1 cellular context compared by ENCODE assay signal in genomic region chr20:22533823-22534751, GRCh38.
A peak's percentile ranks its signal among the peaks of the same experiment; 100 is the strongest.
TF ChIP-seq lines count a peak whose summit lies in the region.

No MANE protein-coding gene starts in this region.

TF ChIP-seq in HepG2, 621 proteins besides CTCF, POLR2A, EP300 and RAD21 (continued from another document and continues in another):
- TF ChIP-seq HIC2 (CRISPR knock-in tag; IDR thresholded peaks at IDR 0.05; ENCODE audit: low read depth): peak; percentile 93
- no peak for TF ChIP-seq CEBPB (IDR thresholded peaks at IDR 0.05; ENCODE audit: borderline replicate concordance, low read depth, low read length)
- TF ChIP-seq ZNF101 (CRISPR knock-in tag; IDR thresholded peaks at IDR 0.05; ENCODE audit: borderline replicate concordance, low read depth): peak; percentile 98; the same call in 1 of the 2 replicates
- TF ChIP-seq XBP1 (CRISPR knock-in tag; IDR thresholded peaks at IDR 0.05): peak; percentile 89; the same call in 1 of the 2 replicates
- peak; percentile 82; the same call in 1 of the 2 replicates for TF ChIP-seq PREB (CRISPR knock-in tag; IDR thresholded peaks at IDR 0.05)
- TF ChIP-seq PRDM15 (CRISPR knock-in tag; IDR thresholded peaks at IDR 0.05): peak; percentile 83
- peak; percentile 98 for TF ChIP-seq SMYD3 (CRISPR knock-in tag; IDR thresholded peaks at IDR 0.05)
- TF ChIP-seq HNF1B (CRISPR knock-in tag; IDR thresholded peaks at IDR 0.05): peak; percentile 97
- peak; percentile 96 for TF ChIP-seq SAP130 (CRISPR knock-in tag; IDR thresholded peaks at IDR 0.05; ENCODE audit: low read depth)
- no peak for TF ChIP-seq GABPA (IDR thresholded peaks at IDR 0.05; ENCODE audit: low read depth, low read length)
- TF ChIP-seq GABPA (CRISPR knock-in tag; IDR thresholded peaks at IDR 0.05; ENCODE audit: low read depth): peak; percentile 60; the same call in 1 of the 2 replicates
- peak; percentile 97 for TF ChIP-seq ZNF512B (CRISPR knock-in tag; IDR thresholded peaks at IDR 0.05; ENCODE audit: borderline replicate concordance)
- TF ChIP-seq HNF4A (CRISPR knock-in tag; IDR thresholded peaks at IDR 0.05): peak; percentile 96
- peak; percentile 91 for TF ChIP-seq ZNF639 (CRISPR knock-in tag; conservative IDR thresholded peaks at IDR 0.05)
- peak; percentile 100 for TF ChIP-seq NR0B2 (CRISPR knock-in tag; IDR thresholded peaks at IDR 0.05)
- peak; percentile 83; the same call in 1 of the 2 replicates for TF ChIP-seq STAT5B (CRISPR knock-in tag; IDR thresholded peaks at IDR 0.05)
- TF ChIP-seq MZF1 (CRISPR knock-in tag; IDR thresholded peaks at IDR 0.05; ENCODE audit: borderline replicate concordance): 0 out of 2 replicates have a peak, but pooled peaks have one; percentile 26
- peak; percentile 69 for TF ChIP-seq ZNF143 (CRISPR knock-in tag; IDR thresholded peaks at IDR 0.05)
- peak; percentile 33; the same call in 1 of the 2 replicates for TF ChIP-seq CHD4 (IDR thresholded peaks at IDR 0.05; ENCODE audit: borderline replicate concordance, low read length)
- TF ChIP-seq RBM22 (optimal IDR thresholded peaks at IDR 0.05; ENCODE audit: low read length): peak; percentile 44
- TF ChIP-seq RELA (CRISPR knock-in tag; IDR thresholded peaks at IDR 0.05): no peak
- peak; percentile 96 for TF ChIP-seq NPAS2 (CRISPR knock-in tag; IDR thresholded peaks at IDR 0.05; ENCODE audit: borderline replicate concordance)
- TF ChIP-seq SETDB1 (CRISPR knock-in tag; IDR thresholded peaks at IDR 0.05; ENCODE audit: borderline replicate concordance): 0 out of 2 replicates have a peak, but pooled peaks have one; percentile 31
- TF ChIP-seq ZNF564 (CRISPR knock-in tag; IDR thresholded peaks at IDR 0.05): peak; percentile 98
- no peak for TF ChIP-seq ATRX (CRISPR knock-in tag; IDR thresholded peaks at IDR 0.05; ENCODE audit: borderline replicate concordance)
- peak; percentile 89 for TF ChIP-seq CBX1 (IDR thresholded peaks at IDR 0.05; ENCODE audit: low read depth)
- TF ChIP-seq ZNF567 (CRISPR knock-in tag; IDR thresholded peaks at IDR 0.05; ENCODE audit: borderline replicate concordance): peak; percentile 90
- TF ChIP-seq REST (IDR thresholded peaks at IDR 0.05; ENCODE audit: borderline replicate concordance in 1 of 2, low read depth in 1 of 2, low read length in 2 of 2): no peak
- peak; percentile 99 for TF ChIP-seq ZNF280B (CRISPR knock-in tag; IDR thresholded peaks at IDR 0.05; ENCODE audit: borderline replicate concordance)
- TF ChIP-seq HOXA3 (CRISPR knock-in tag; IDR thresholded peaks at IDR 0.05): peak; percentile 99
- peak; percentile 97 for TF ChIP-seq ZNF431 (CRISPR knock-in tag; IDR thresholded peaks at IDR 0.05; ENCODE audit: borderline replicate concordance, low read depth)
- peak; percentile 97 for TF ChIP-seq ZNF660 (CRISPR knock-in tag; IDR thresholded peaks at IDR 0.05; ENCODE audit: borderline replicate concordance, low read depth)
- TF ChIP-seq CENPBD1 (CRISPR knock-in tag; IDR thresholded peaks at IDR 0.05; ENCODE audit: borderline replicate concordance, low read depth): peak; percentile 95; the same call in 1 of the 2 replicates
- TF ChIP-seq MIER2 (CRISPR knock-in tag; IDR thresholded peaks at IDR 0.05): peak; percentile 88
- peak; percentile 48; the same call in 1 of the 2 replicates for TF ChIP-seq KDM3A (CRISPR knock-in tag; IDR thresholded peaks at IDR 0.05; ENCODE audit: low read depth)
- TF ChIP-seq KDM2A (CRISPR knock-in tag; IDR thresholded peaks at IDR 0.05; ENCODE audit: borderline replicate concordance, low read depth): peak; percentile 89; the same call in 1 of the 2 replicates
- TF ChIP-seq ZNF205 (CRISPR knock-in tag; IDR thresholded peaks at IDR 0.05): peak; percentile 97
- TF ChIP-seq MIER3 (CRISPR knock-in tag; IDR thresholded peaks at IDR 0.05; ENCODE audit: borderline replicate concordance): peak; percentile 88; the same call in 1 of the 2 replicates
- no peak for TF ChIP-seq SMARCC2 (IDR thresholded peaks at IDR 0.05)
- TF ChIP-seq RORA (CRISPR knock-in tag; IDR thresholded peaks at IDR 0.05): peak; percentile 96
